ENCODE assay signal across 24 cellular contexts in genomic region chr15:36863551-36863950, GRCh38.
"Had no signal": no experiment of that assay in that cellular context is flagged by ENCODE, and none has a peak within 500 bp of the region (broad histone marks: within the 10 kb centered on the region; RNA-seq: fewer than 3 reads in every experiment).

No MANE protein-coding gene starts in this region.

- H3K36me3 ChIP-seq: brain microvascular endothelial cell, lower lobe of right lung, spleen, thoracic aorta, upper lobe of left lung had no signal

- H3K27ac ChIP-seq: brain microvascular endothelial cell, dorsolateral prefrontal cortex, lower lobe of right lung, spleen, thoracic aorta, upper lobe of left lung had no signal

- H3K9me3 ChIP-seq: lower lobe of right lung, spleen, thoracic aorta, upper lobe of left lung had no signal

- ATAC-seq: activated CD8-positive, alpha-beta T cell treated with anti-CD3 and anti-CD28 coated beads, Interleukin-2, amount 10 ng/mL, durations not matched to agents 7 days and 5 days; lower lobe of right lung; natural killer cell treated with Interleukin-12 subunit alpha and Interleukin-12 subunit beta and Interleukin-15 and Interleukin-18, amount 100 ng/mL, for 72 hours; sciatic nerve; stimulated activated memory B cell treated with anti-CD40 and anti-IgM and Interleukin-4, amounts not matched to agents 10 μg/mL and 1 μg/mL and 100 μg/mL, for 72 hours had no signal

- DNase-seq: activated CD4-positive, alpha-beta T cell treated with anti-CD3 and anti-CD28 coated beads, Interleukin-2, amount 10 ng/mL, durations not matched to agents 7 days and 5 days; activated CD4-positive, CD25-positive, alpha-beta regulatory T cell; activated CD8-positive, alpha-beta T cell treated with anti-CD3 and anti-CD28 coated beads, Interleukin-2, amount 10 ng/mL, durations not matched to agents 7 days and 5 days; activated naive CD4-positive, alpha-beta T cell treated with Interleukin-2 at 50 U/mL for 16 hours; activated naive CD8-positive, alpha-beta T cell treated with anti-CD3 and anti-CD28 coated beads, Interleukin-2, amount 10 ng/mL, durations not matched to agents 7 days and 5 days; activated T-cell treated with anti-CD3 and anti-CD28 coated beads, Interleukin-2, amount 50 U/mL, for 24 hours; amygdala; brain microvascular endothelial cell; central memory CD4-positive, alpha-beta T cell; dorsolateral prefrontal cortex; foreskin melanocyte; hypothalamus; islet precursor cell; lower lobe of right lung; nucleus accumbens; spleen; stimulated activated CD4-positive, alpha-beta T cell treated with anti-CD3 and anti-CD28 coated beads, Interleukin-4, amount 100 ng/mL, for 4 hours; T-helper 9 cell; upper lobe of left lung had no signal

- H3K27me3 ChIP-seq: brain microvascular endothelial cell, spleen, upper lobe of left lung had no signal

- FAIRE-seq: colon had no signal

- H3K4me3 ChIP-seq: dorsolateral prefrontal cortex, lower lobe of right lung, spleen, thoracic aorta, upper lobe of left lung had no signal

- H3K4me1 ChIP-seq: lower lobe of right lung, spleen, upper lobe of left lung had no signal
